Comparison of ENCODE assay signal across 1 cellular context in genomic region chr14:61179061-61179675, GRCh38.
TF ChIP-seq lines count a peak whose summit lies in the region.

No MANE protein-coding gene starts in this region.

TF ChIP-seq in HepG2, 621 proteins besides CTCF, POLR2A, EP300 and RAD21 (continued from another document):
- peak in 1 of 2 experiments; percentile 9; a peak in 1 of 4 replicates for TF ChIP-seq ATF4 (CRISPR knock-in tag; IDR thresholded peaks at IDR 0.05)
- no peak for TF ChIP-seq SOX6 (IDR thresholded peaks at IDR 0.05)
- peak; percentile 19; the same call in 1 of the 2 replicates for TF ChIP-seq SOX6 (CRISPR knock-in tag; IDR thresholded peaks at IDR 0.05)
- TF ChIP-seq ADNP (CRISPR knock-in tag; IDR thresholded peaks at IDR 0.05), result no peak
- TF ChIP-seq KDM5B (CRISPR knock-in tag; IDR thresholded peaks at IDR 0.05; ENCODE audit: borderline replicate concordance), result no peak
- no peak for TF ChIP-seq ZNF30 (CRISPR knock-in tag; IDR thresholded peaks at IDR 0.05)
- no peak for TF ChIP-seq ZMYM4 (CRISPR knock-in tag; IDR thresholded peaks at IDR 0.05)
- no peak for TF ChIP-seq ASH2L (IDR thresholded peaks at IDR 0.05; ENCODE audit: insufficient read length, low read depth, low read length)
- no peak for TF ChIP-seq ZNF296 (CRISPR knock-in tag; conservative IDR thresholded peaks at IDR 0.05)
- no peak for TF ChIP-seq CEBPG (CRISPR knock-in tag; IDR thresholded peaks at IDR 0.05)
- TF ChIP-seq SRY (CRISPR knock-in tag; IDR thresholded peaks at IDR 0.05), result no peak
- no peak for TF ChIP-seq ZNF577 (CRISPR knock-in tag; IDR thresholded peaks at IDR 0.05; ENCODE audit: borderline replicate concordance, low read depth)
- TF ChIP-seq ZNF879 (CRISPR knock-in tag; IDR thresholded peaks at IDR 0.05), result no peak
- TF ChIP-seq, protein P1, sequence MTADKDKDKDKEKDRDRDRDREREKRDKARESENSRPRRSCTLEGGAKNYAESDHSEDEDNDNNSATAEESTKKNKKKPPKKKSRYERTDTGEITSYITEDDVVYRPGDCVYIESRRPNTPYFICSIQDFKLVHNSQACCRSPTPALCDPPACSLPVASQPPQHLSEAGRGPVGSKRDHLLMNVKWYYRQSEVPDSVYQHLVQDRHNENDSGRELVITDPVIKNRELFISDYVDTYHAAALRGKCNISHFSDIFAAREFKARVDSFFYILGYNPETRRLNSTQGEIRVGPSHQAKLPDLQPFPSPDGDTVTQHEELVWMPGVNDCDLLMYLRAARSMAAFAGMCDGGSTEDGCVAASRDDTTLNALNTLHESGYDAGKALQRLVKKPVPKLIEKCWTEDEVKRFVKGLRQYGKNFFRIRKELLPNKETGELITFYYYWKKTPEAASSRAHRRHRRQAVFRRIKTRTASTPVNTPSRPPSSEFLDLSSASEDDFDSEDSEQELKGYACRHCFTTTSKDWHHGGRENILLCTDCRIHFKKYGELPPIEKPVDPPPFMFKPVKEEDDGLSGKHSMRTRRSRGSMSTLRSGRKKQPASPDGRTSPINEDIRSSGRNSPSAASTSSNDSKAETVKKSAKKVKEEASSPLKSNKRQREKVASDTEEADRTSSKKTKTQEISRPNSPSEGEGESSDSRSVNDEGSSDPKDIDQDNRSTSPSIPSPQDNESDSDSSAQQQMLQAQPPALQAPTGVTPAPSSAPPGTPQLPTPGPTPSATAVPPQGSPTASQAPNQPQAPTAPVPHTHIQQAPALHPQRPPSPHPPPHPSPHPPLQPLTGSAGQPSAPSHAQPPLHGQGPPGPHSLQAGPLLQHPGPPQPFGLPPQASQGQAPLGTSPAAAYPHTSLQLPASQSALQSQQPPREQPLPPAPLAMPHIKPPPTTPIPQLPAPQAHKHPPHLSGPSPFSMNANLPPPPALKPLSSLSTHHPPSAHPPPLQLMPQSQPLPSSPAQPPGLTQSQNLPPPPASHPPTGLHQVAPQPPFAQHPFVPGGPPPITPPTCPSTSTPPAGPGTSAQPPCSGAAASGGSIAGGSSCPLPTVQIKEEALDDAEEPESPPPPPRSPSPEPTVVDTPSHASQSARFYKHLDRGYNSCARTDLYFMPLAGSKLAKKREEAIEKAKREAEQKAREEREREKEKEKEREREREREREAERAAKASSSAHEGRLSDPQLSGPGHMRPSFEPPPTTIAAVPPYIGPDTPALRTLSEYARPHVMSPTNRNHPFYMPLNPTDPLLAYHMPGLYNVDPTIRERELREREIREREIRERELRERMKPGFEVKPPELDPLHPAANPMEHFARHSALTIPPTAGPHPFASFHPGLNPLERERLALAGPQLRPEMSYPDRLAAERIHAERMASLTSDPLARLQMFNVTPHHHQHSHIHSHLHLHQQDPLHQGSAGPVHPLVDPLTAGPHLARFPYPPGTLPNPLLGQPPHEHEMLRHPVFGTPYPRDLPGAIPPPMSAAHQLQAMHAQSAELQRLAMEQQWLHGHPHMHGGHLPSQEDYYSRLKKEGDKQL (CRISPR knock-in tag; IDR thresholded peaks at IDR 0.05; ENCODE audit: low read depth), result no peak
- TF ChIP-seq HES4 (CRISPR knock-in tag; IDR thresholded peaks at IDR 0.05; ENCODE audit: borderline replicate concordance), result no peak
- TF ChIP-seq CHCHD3 (CRISPR knock-in tag; IDR thresholded peaks at IDR 0.05), result no peak
- TF ChIP-seq SMYD3 (CRISPR knock-in tag; IDR thresholded peaks at IDR 0.05), result no peak
- no peak for TF ChIP-seq BCL3 (CRISPR knock-in tag; IDR thresholded peaks at IDR 0.05)
- no peak for TF ChIP-seq HCFC1 (IDR thresholded peaks at IDR 0.05; ENCODE audit: low read depth, low read length)
- TF ChIP-seq DPF2 (CRISPR knock-in tag; IDR thresholded peaks at IDR 0.05; ENCODE audit: borderline replicate concordance, low read depth), result no peak
- TF ChIP-seq NR2F1 (CRISPR knock-in tag; IDR thresholded peaks at IDR 0.05), result 0 out of 4 replicates have a peak, but pooled peaks of 1 of the 2 experiments have one; percentile 12
- 0 out of 2 replicates have a peak, but pooled peaks have one; percentile 5 for TF ChIP-seq FOSL1 (CRISPR knock-in tag; IDR thresholded peaks at IDR 0.05; ENCODE audit: borderline replicate concordance)
- TF ChIP-seq PHF5A (CRISPR knock-in tag; IDR thresholded peaks at IDR 0.05; ENCODE audit: low read depth, unreplicated experiment), result no peak
- no peak for TF ChIP-seq SOX5 (CRISPR knock-in tag; IDR thresholded peaks at IDR 0.05; ENCODE audit: borderline replicate concordance)
- no peak for TF ChIP-seq NAIF1 (CRISPR knock-in tag; IDR thresholded peaks at IDR 0.05; ENCODE audit: borderline replicate concordance)
- no peak for TF ChIP-seq GABPA (IDR thresholded peaks at IDR 0.05; ENCODE audit: low read depth, low read length)
- TF ChIP-seq GABPA (CRISPR knock-in tag; IDR thresholded peaks at IDR 0.05; ENCODE audit: low read depth), result no peak
- no peak for TF ChIP-seq IKZF1 (IDR thresholded peaks at IDR 0.05)
- TF ChIP-seq HMGA1 (CRISPR knock-in tag; conservative IDR thresholded peaks at IDR 0.05), result no peak
- no peak for TF ChIP-seq ARNTL (CRISPR knock-in tag; IDR thresholded peaks at IDR 0.05)
- TF ChIP-seq U2AF1 (optimal IDR thresholded peaks at IDR 0.05; ENCODE audit: low read depth, low read length), result no peak
- TF ChIP-seq, protein P2, sequence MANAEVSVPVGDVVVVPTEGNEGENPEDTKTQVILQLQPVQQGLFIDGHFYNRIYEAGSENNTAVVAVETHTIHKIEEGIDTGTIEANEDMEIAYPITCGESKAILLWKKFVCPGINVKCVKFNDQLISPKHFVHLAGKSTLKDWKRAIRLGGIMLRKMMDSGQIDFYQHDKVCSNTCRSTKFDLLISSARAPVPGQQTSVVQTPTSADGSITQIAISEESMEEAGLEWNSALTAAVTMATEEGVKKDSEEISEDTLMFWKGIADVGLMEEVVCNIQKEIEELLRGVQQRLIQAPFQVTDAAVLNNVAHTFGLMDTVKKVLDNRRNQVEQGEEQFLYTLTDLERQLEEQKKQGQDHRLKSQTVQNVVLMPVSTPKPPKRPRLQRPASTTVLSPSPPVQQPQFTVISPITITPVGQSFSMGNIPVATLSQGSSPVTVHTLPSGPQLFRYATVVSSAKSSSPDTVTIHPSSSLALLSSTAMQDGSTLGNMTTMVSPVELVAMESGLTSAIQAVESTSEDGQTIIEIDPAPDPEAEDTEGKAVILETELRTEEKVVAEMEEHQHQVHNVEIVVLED (CRISPR knock-in tag; IDR thresholded peaks at IDR 0.05; ENCODE audit: borderline replicate concordance), result no peak
- no peak for TF ChIP-seq ZNF605 (CRISPR knock-in tag; IDR thresholded peaks at IDR 0.05)
- TF ChIP-seq ZNF430 (CRISPR knock-in tag; IDR thresholded peaks at IDR 0.05), result no peak
- TF ChIP-seq ZNF510 (CRISPR knock-in tag; IDR thresholded peaks at IDR 0.05; ENCODE audit: low read depth), result no peak
- no peak for TF ChIP-seq HNRNPH1 (optimal IDR thresholded peaks at IDR 0.05; ENCODE audit: low read depth, low read length)
- no peak for TF ChIP-seq ZNF501 (CRISPR knock-in tag; IDR thresholded peaks at IDR 0.05)
- TF ChIP-seq, protein P3, sequence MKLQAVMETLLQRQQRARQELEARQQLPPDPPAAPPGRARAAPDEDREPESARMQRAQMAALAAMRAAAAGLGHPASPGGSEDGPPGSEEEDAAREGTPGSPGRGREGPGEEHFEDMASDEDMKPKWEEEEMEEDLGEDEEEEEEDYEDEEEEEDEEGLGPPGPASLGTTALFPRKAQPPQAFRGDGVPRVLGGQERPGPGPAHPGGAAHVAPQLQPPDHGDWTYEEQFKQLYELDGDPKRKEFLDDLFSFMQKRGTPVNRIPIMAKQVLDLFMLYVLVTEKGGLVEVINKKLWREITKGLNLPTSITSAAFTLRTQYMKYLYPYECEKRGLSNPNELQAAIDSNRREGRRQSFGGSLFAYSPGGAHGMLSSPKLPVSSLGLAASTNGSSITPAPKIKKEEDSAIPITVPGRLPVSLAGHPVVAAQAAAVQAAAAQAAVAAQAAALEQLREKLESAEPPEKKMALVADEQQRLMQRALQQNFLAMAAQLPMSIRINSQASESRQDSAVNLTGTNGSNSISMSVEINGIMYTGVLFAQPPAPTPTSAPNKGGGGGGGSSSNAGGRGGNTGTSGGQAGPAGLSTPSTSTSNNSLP (IDR thresholded peaks at IDR 0.05; ENCODE audit: low read depth, low read length), result 0 out of 2 replicates have a peak, but pooled peaks have one; percentile 4
- TF ChIP-seq AGO2 (optimal IDR thresholded peaks at IDR 0.05; ENCODE audit: low read depth, low read length), result no peak
- TF ChIP-seq HHEX (CRISPR knock-in tag; IDR thresholded peaks at IDR 0.05), result no peak
- TF ChIP-seq ZNF746 (CRISPR knock-in tag; IDR thresholded peaks at IDR 0.05), result no peak
- 0 out of 2 replicates have a peak, but pooled peaks have one; percentile 4 for TF ChIP-seq CEBPB (IDR thresholded peaks at IDR 0.05; ENCODE audit: borderline replicate concordance, low read depth, low read length)
- no peak for TF ChIP-seq NFE2L1 (CRISPR knock-in tag; IDR thresholded peaks at IDR 0.05; ENCODE audit: borderline replicate concordance)
- no peak for TF ChIP-seq NFIC (IDR thresholded peaks at IDR 0.05; ENCODE audit: low read length)
- 0 out of 2 replicates have a peak, but pooled peaks have one; percentile 29 for TF ChIP-seq GATAD2A (CRISPR knock-in tag; IDR thresholded peaks at IDR 0.05)
- TF ChIP-seq MAFK (conservative IDR thresholded peaks at IDR 0.05 in 1 of 2, IDR thresholded peaks at IDR 0.05 in 1 of 2; ENCODE audit: low read length in 2 of 2), result no peak
- TF ChIP-seq ZNF773 (CRISPR knock-in tag; IDR thresholded peaks at IDR 0.05; ENCODE audit: borderline replicate concordance), result no peak
- no peak for TF ChIP-seq HOXA7 (CRISPR knock-in tag; IDR thresholded peaks at IDR 0.05)
- no peak for TF ChIP-seq SKI (IDR thresholded peaks at IDR 0.05; ENCODE audit: partially characterized antibody)
